Comparison of ENCODE assay signal across 28 cellular contexts in the genomic region with DNA sequence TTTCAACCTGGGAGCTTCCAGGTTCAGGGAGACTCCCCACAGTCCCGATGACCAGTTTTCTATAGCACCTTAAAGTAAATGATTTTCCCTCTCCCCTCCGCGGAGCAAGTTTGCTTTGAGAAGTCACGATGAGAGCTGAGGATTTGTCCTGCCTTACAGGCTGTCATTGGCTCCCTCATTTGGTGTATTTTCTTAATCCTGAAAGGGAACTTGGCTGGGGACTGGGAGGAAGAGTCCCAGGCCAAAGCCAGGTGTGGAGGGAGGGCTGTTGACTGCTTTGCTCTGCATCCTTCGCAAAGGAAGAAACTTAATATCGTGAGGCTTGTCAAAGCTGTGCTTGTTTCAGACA.
DNase-seq lines count a peak whose midpoint lies in the region; ATAC-seq, FAIRE-seq and TF ChIP-seq lines count a peak whose summit lies in the region.
"Had no signal": no experiment of that assay in that cellular context is flagged by ENCODE, and none has a peak within 500 bp of the region (broad histone marks: within the 10 kb centered on the region; RNA-seq: fewer than 3 reads in every experiment).

No MANE protein-coding gene starts in this region.

- H3K79me2 ChIP-seq in H1 (ENCODE audit: control insufficient read depth in 1 of 2, insufficient read depth in 2 of 2, low read length in 2 of 2) (no peaks in the 10 kb centered on the region), MM.1S (ENCODE audit: low read length) (no peaks in the 10 kb centered on the region)
- H3K79me2 ChIP-seq: parathyroid adenoma had no signal

- CTCF ChIA-PET in H1 (lab: Charles Lee; ENCODE audit: partially characterized antibody): interaction anchor here (0.5 to 2.7 kb wide), 9 partner anchors 8 to 232 kb away, joined by 3 to 11 read pairs (median 3); no protein-coding TSS in a partner anchor

- FAIRE-seq in H1 (lab: Jason Lieb, UNC): peak; percentile 7
- FAIRE-seq: colon, G401.6, GM19239 had no signal

- H2AFZ ChIP-seq in H1 (ENCODE audit: low read length) (no peak overlapping the region), MM.1S (ENCODE audit: low read length) (no peak overlapping the region)
- H2AFZ ChIP-seq: parathyroid adenoma had no signal

- no peak overlapping the region for H4K8ac ChIP-seq in H1 (ENCODE audit: extremely low read depth, insufficient read depth, low read length)

- no peaks in the 10 kb centered on the region for H3K79me1 ChIP-seq in H1 (ENCODE audit: low read depth, low read length)

- TF ChIP-seq POLR2A in heart left ventricle (IDR thresholded peaks at IDR 0.05) (no peak), H1 (IDR thresholded peaks at IDR 0.05; ENCODE audit: control extremely low read depth in 1 of 2, low read depth in 2 of 2, low read length in 2 of 2) (no peak)

- H2BK20ac ChIP-seq in H1 (ENCODE audit: low read length): no peak overlapping the region

- H3K4ac ChIP-seq in H1 (replicated peaks; ENCODE audit: insufficient read length, low read depth, low read length): no peak overlapping the region

- POLR2A ChIA-PET in H1 (lab: Charles Lee; ENCODE audit: partially characterized antibody): interaction anchor here (1.5 kb wide), 2 partner anchors 18 to 20 kb away, joined by 3 to 6 read pairs; no protein-coding TSS in a partner anchor

- H2BK120ac ChIP-seq in H1 (replicated peaks; ENCODE audit: low read depth, low read length): no peak overlapping the region

- H3K4me1 ChIP-seq in heart left ventricle (peaks cover 0 to 31% (median 8%) of the 10 kb centered on the region in 12 donors), H1 (replicated peaks in 1 of 4; ENCODE audit: control insufficient read depth in 3 of 4, insufficient read depth in 4 of 4, low read length in 3 of 4) (peaks cover 11 to 36% (median 19%) of the 10 kb centered on the region in 4 experiments), MM.1S (ENCODE audit: low read length) (no peaks in the 10 kb centered on the region)
- H3K4me1 ChIP-seq: BE2C, parathyroid adenoma had no signal

- DNase-seq in heart left ventricle (no peak), Right ventricle myocardium inferior (ENCODE audit: missing footprints) (no peak), H1 (ENCODE audit: low read depth in 1 of 2, low spot score in 2 of 2) (peak in 1 of 2 experiments; percentile 53), islet precursor cell (peak; percentile 52), SHP77 (lab: John Stamatoyannopoulos, UW) (no peak), MM.1S (no peak)
- DNase-seq: ACHN; activated CD4-positive, alpha-beta T cell treated with anti-CD3 and anti-CD28 coated beads, Interleukin-2, amount 10 ng/mL, durations not matched to agents 7 days and 5 days; activated naive CD4-positive, alpha-beta T cell treated with anti-CD3 and anti-CD28 coated beads for 36 hours; activated T-cell treated with anti-CD3 and anti-CD28 coated beads, Interleukin-2, amount 50 U/mL, for 4 hours; amniotic stem cell; BE2C; effector CD8-positive, alpha-beta T cell; HCEC 1CT; NCI-H1417 treated with DMSO at 0.1 percent for 48 hours; NCI-H2081; RPMI8226; stimulated activated CD4-positive, alpha-beta T cell treated with anti-CD3 and anti-CD28 coated beads, Interleukin-2, amount 100 ng/mL, for 48 hours; T1000; WERI-Rb-1 had no signal

- no peak overlapping the region for H3K14ac ChIP-seq in H1 (ENCODE audit: insufficient read length)

- no peak overlapping the region for H3K18ac ChIP-seq in H1 (ENCODE audit: extremely low read depth, low read length)

- TF ChIP-seq CTCF in heart left ventricle (IDR thresholded peaks at IDR 0.05) (no peak), H1 (IDR thresholded peaks at IDR 0.05; ENCODE audit: control extremely low read depth in 1 of 3, insufficient read depth in 1 of 3, low read depth in 1 of 3, low read length in 3 of 3) (no peak), MM.1S (IDR thresholded peaks at IDR 0.05; ENCODE audit: low read length) (no peak)

- no peak overlapping the region for H2AK5ac ChIP-seq in H1 (ENCODE audit: low read depth, low read length)

- no peak overlapping the region for H2BK12ac ChIP-seq in H1 (ENCODE audit: low read depth, low read length)

- intact Hi-C loops in heart left ventricle (cut with DNase I) (loop anchor here in 1 of 10 donors (2.0 kb wide), 1 partner anchor 41 kb away; no protein-coding TSS in a partner anchor), Right ventricle myocardium inferior (cut with DNase I) (no loop called here)

- H3K56ac ChIP-seq in H1 (replicated peaks; ENCODE audit: insufficient read length, low read depth, low read length): no peak overlapping the region

- no peak overlapping the region for H3K23ac ChIP-seq in H1 (ENCODE audit: insufficient read length)

- H3K27ac ChIP-seq in heart left ventricle (peak overlapping the region in 9 of 12 donors; percentile 13 to 84 (median 68)), H1 (ENCODE audit: low read depth, low read length) (no peak overlapping the region), MM.1S (ENCODE audit: low read length) (no peak overlapping the region)
- H3K27ac ChIP-seq: KMS-11, parathyroid adenoma, tibial nerve, WERI-Rb-1 had no signal

- TF ChIP-seq EP300 in H1 (IDR thresholded peaks at IDR 0.05; ENCODE audit: borderline replicate concordance in 1 of 2, low read depth in 2 of 2, low read length in 2 of 2): no peak

- TF ChIP-seq RAD21 in H1 (IDR thresholded peaks at IDR 0.05 in 1 of 2, conservative IDR thresholded peaks at IDR 0.05 in 1 of 2; ENCODE audit: low read depth in 2 of 2, low read length in 2 of 2): no peak

- no peaks in the 10 kb centered on the region for H3K9me2 ChIP-seq in MM.1S (replicated peaks; ENCODE audit: insufficient read depth, low read length)

- ATAC-seq in heart left ventricle: no peak
- no peak for ATAC-seq in Right ventricle myocardium inferior
- no peak for ATAC-seq in GM21723 (IDR thresholded peaks at IDR 0.05; ENCODE audit: unreplicated experiment)
- ATAC-seq: activated T-cell treated with anti-CD3 and anti-CD28 coated beads, Interleukin-2, amount 50 U/mL, for 4 hours; natural killer cell treated with Interleukin-12 subunit alpha and Interleukin-12 subunit beta and Interleukin-15 and Interleukin-18, amount 100 ng/mL, for 72 hours had no signal

- H3K9ac ChIP-seq in H1 (replicated peaks in 1 of 4; ENCODE audit: extremely low read depth in 1 of 4, low read depth in 3 of 4, low read length in 3 of 4) (no peak overlapping the region), MM.1S (ENCODE audit: low read length) (no peak overlapping the region)
- H3K9ac ChIP-seq: KMS-11, parathyroid adenoma had no signal

- H3K23me2 ChIP-seq in H1 (ENCODE audit: low read depth, low read length): peaks cover 6% of the 10 kb centered on the region; the same call in 1 of the 2 replicates

- H4K20me1 ChIP-seq in H1 (replicated peaks in 1 of 2; ENCODE audit: control insufficient read depth in 1 of 2, insufficient read depth in 2 of 2, low read length in 2 of 2) (no peaks in the 10 kb centered on the region), MM.1S (ENCODE audit: insufficient read depth, low read length) (no peaks in the 10 kb centered on the region)

- no peak overlapping the region for H4K91ac ChIP-seq in H1 (replicated peaks; ENCODE audit: insufficient read length, low read length)

- H3F3A ChIP-seq in MM.1S (ENCODE audit: insufficient read depth, low read length): no peaks in the 10 kb centered on the region

- H3K36me3 ChIP-seq in heart left ventricle (no peaks in the 10 kb centered on the region), H1 (ENCODE audit: control insufficient read depth in 2 of 4, insufficient read depth in 4 of 4, low read length in 3 of 4) (no peaks in the 10 kb centered on the region), MM.1S (replicated peaks; ENCODE audit: insufficient read depth, low read length) (no peaks in the 10 kb centered on the region)
- H3K36me3 ChIP-seq: BE2C, tibial nerve, WERI-Rb-1 had no signal

- 13 to 40% (median 26%) methylated on average over 6 of the region's 6 CpGs for WGBS in heart left ventricle, 4 donors
- 13% methylated on average over 6 of the region's 6 CpGs; no CpG with 5 or more reads in 1 of the 2 experiments for WGBS in H1 (ENCODE audit: extremely low coverage in 1 of 2, insufficient coverage in 1 of 2, insufficient read length in 1 of 2, insufficient replicate concordance in 2 of 2, low coverage in 1 of 2, low lambda C conversion rate in 2 of 2, missing lambda C conversion rate in 1 of 2), 2 experiments

- no peaks in the 10 kb centered on the region for H3K9me3 ChIP-seq in heart left ventricle
- no peaks in the 10 kb centered on the region for H3K9me3 ChIP-seq in H1 (ENCODE audit: insufficient read depth in 2 of 2, low read depth in 1 of 2, low read length in 1 of 2)
- H3K9me3 ChIP-seq in MM.1S (replicated peaks; ENCODE audit: insufficient read depth, low read length): no peaks in the 10 kb centered on the region
- H3K9me3 ChIP-seq: BE2C, tibial nerve had no signal

- H4K5ac ChIP-seq in H1 (ENCODE audit: insufficient read length, low read depth, low read length): no peak overlapping the region

- H2BK15ac ChIP-seq in H1 (ENCODE audit: low read length): no peak overlapping the region

- peak overlapping the region; percentile 70 to 92 for H3K4me2 ChIP-seq in H1 (ENCODE audit: insufficient read depth in 1 of 2, low read depth in 2 of 2, low read length in 2 of 2)
- H3K4me2 ChIP-seq in MM.1S (ENCODE audit: low read depth, low read length): no peak overlapping the region
- H3K4me2 ChIP-seq: KMS-11 had no signal

- H3K27me3 ChIP-seq in heart left ventricle (peaks cover 0 to 16% (median 0%) of the 10 kb centered on the region in 9 donors), H1 (replicated peaks in 1 of 4; ENCODE audit: control insufficient read depth in 3 of 4, extremely low read depth in 1 of 4, insufficient read depth in 3 of 4, low read length in 3 of 4) (peaks cover 4 to 51% (median 34%) of the 10 kb centered on the region in 4 experiments), MM.1S (replicated peaks; ENCODE audit: insufficient read depth, low read length) (no peaks in the 10 kb centered on the region)

- no peak overlapping the region for H2BK5ac ChIP-seq in H1 (ENCODE audit: low read depth, low read length)

- H3K4me3 ChIP-seq in heart left ventricle: peak overlapping the region; percentile 3 to 60 (median 46)
- peak overlapping the region; percentile 16 to 50 (median 32); a peak in 7 of 8 replicates for H3K4me3 ChIP-seq in H1 (ENCODE audit: extremely low read depth in 1 of 4, insufficient read depth in 2 of 4, low read depth in 3 of 4, low read length in 4 of 4)
- H3K4me3 ChIP-seq in MM.1S (ENCODE audit: low read length): no peak overlapping the region
- H3K4me3 ChIP-seq: tibial nerve had no signal

TF ChIP-seq in H1, 55 proteins besides CTCF, POLR2A, EP300 and RAD21 (continues in another document):
- TF ChIP-seq CHD2 (IDR thresholded peaks at IDR 0.05; ENCODE audit: low read length) (0 out of 2 replicates have a peak, but pooled peaks have one; percentile 45), BACH1 (IDR thresholded peaks at IDR 0.05; ENCODE audit: low read length) (no peak), KDM5A (IDR thresholded peaks at IDR 0.05; ENCODE audit: low read length) (no peak), POLR2AphosphoS5 (IDR thresholded peaks at IDR 0.05; ENCODE audit: low read depth, low read length) (no peak), RFX5 (IDR thresholded peaks at IDR 0.05; ENCODE audit: borderline replicate concordance, low read depth, low read length) (no peak), SIN3A (conservative IDR thresholded peaks at IDR 0.05 in 1 of 2, IDR thresholded peaks at IDR 0.05 in 1 of 2; ENCODE audit: low read depth in 1 of 2, low read length in 2 of 2) (0 out of 4 replicates have a peak, but pooled peaks of 1 of the 2 experiments have one; percentile 25)

Comparison
In these comparisons a context has a peak if more than half of its experiments do, and no peak if none do; other contexts are left out.
1. H3K27ac ChIP-seq: peak in heart left ventricle (9 of 12); none in H1 (single experiment) and MM.1S (single experiment).